Comparison of ENCODE assay signal across 8 cellular contexts in genomic region chr9:74952281-74953151, GRCh38. TPM values are rescaled to one million over a fixed set of nuclear protein-coding genes. Genes with fewer than 3 reads are reported as not detected.
A peak's percentile ranks its signal among the peaks of the same experiment; 100 is the strongest.
DNase-seq lines count a peak whose midpoint lies in the region; ATAC-seq and TF ChIP-seq lines count a peak whose summit lies in the region.

C9orf40 (minus strand) TSS chr9:74952912; CDS start chr9:74952611, 301 bp downstream.

- H3K4me1 Mint-ChIP-seq in activated CD8-positive, alpha-beta memory T cell treated with anti-CD3 and anti-CD28 coated beads, Interleukin-2, amount 10 ng/mL, durations not matched to agents 7 days and 5 days: peaks cover 45% of the 10 kb centered on the region
- H3K4me1 Mint-ChIP-seq in endodermal cell: peaks cover 15% of the 10 kb centered on the region

- H3K9me3 ChIP-seq in HUES6 (ENCODE audit: control insufficient read depth, insufficient read depth, low read depth, low read length) (no peaks in the 10 kb centered on the region), NT2/D1 (ENCODE audit: insufficient read depth, low read length) (no peaks in the 10 kb centered on the region), endodermal cell (ENCODE audit: control insufficient read depth, low read length) (no peaks in the 10 kb centered on the region)

- 2% methylated on average over 55 to 112 of the region's 112 CpGs for WGBS in endodermal cell (ENCODE audit: insufficient coverage in 1 of 2, insufficient read length in 1 of 2), 2 experiments

- H3K36me3 Mint-ChIP-seq in activated CD8-positive, alpha-beta memory T cell treated with anti-CD3 and anti-CD28 coated beads, Interleukin-2, amount 10 ng/mL, durations not matched to agents 7 days and 5 days: peaks cover 12% of the 10 kb centered on the region
- peaks cover 8% of the 10 kb centered on the region for H3K36me3 Mint-ChIP-seq in endodermal cell (ENCODE audit: low read depth)

- CTCF ChIA-PET in activated CD8-positive, alpha-beta memory T cell treated with anti-CD3 and anti-CD28 coated beads, Interleukin-2, amount 10 ng/mL, durations not matched to agents 7 days and 5 days (lab: Charles Lee): interaction anchor here (0.8 to 7.4 kb wide), 29 partner anchors 9 to 1819 kb away, joined by 3 to 51 read pairs (median 4); partner anchors contain the start of genes CARNMT1, NMRK1 and OSTF1

- H3K36me3 ChIP-seq in HUES6 (ENCODE audit: control insufficient read depth, insufficient read depth, low read length) (0 out of 2 replicates have a peak, but pooled peaks cover 3% of the 10 kb centered on the region), NT2/D1 (ENCODE audit: insufficient read depth, insufficient read length, low read length) (peaks cover 4% of the 10 kb centered on the region), endodermal cell (ENCODE audit: control insufficient read depth, insufficient read depth, low read length) (no peaks in the 10 kb centered on the region)

- no peaks in the 10 kb centered on the region for H3K27me3 Mint-ChIP-seq in activated CD8-positive, alpha-beta memory T cell treated with anti-CD3 and anti-CD28 coated beads, Interleukin-2, amount 10 ng/mL, durations not matched to agents 7 days and 5 days
- no peaks in the 10 kb centered on the region for H3K27me3 Mint-ChIP-seq in endodermal cell (ENCODE audit: insufficient read depth)

- peak within 1 kb of the TSS; percentile 85; the same call in 1 of the 2 replicates for H3K27ac ChIP-seq in HUES6 (ENCODE audit: low read depth, low read length)
- H3K27ac ChIP-seq in endodermal cell (ENCODE audit: low read depth, low read length): peak within 1 kb of the TSS; percentile 72

- peak within 1 kb of the TSS; percentile 98 for H3K4me3 Mint-ChIP-seq in activated CD8-positive, alpha-beta memory T cell treated with anti-CD3 and anti-CD28 coated beads, Interleukin-2, amount 10 ng/mL, durations not matched to agents 7 days and 5 days
- H3K4me3 Mint-ChIP-seq in endodermal cell: peak within 1 kb of the TSS; percentile 88

- H3K4me3 ChIP-seq in HUES6 (ENCODE audit: low read depth, low read length) (peak within 1 kb of the TSS; percentile 84), NT2/D1 (ENCODE audit: insufficient read length, low read depth) (peak within 1 kb of the TSS; percentile 93), endodermal cell (ENCODE audit: low read length) (peak within 1 kb of the TSS; percentile 94)

- no peaks in the 10 kb centered on the region for H3K27me3 ChIP-seq in HUES6 (ENCODE audit: control insufficient read depth, insufficient read depth, low read length)
- no peaks in the 10 kb centered on the region for H3K27me3 ChIP-seq in NT2/D1 (ENCODE audit: insufficient read depth, insufficient read length)
- no peaks in the 10 kb centered on the region for H3K27me3 ChIP-seq in endodermal cell (ENCODE audit: control insufficient read depth, insufficient read depth, low read length, poor library complexity, severe bottlenecking)

- H3K4me1 ChIP-seq in HUES6 (ENCODE audit: control insufficient read depth, insufficient read depth, low read length) (peaks cover 11% of the 10 kb centered on the region; the same call in 1 of the 2 replicates), NT2/D1 (ENCODE audit: insufficient read depth, insufficient read length) (no peaks in the 10 kb centered on the region), endodermal cell (ENCODE audit: control insufficient read depth, insufficient read depth, low read length) (no peaks in the 10 kb centered on the region)

- H3K27ac Mint-ChIP-seq in activated CD8-positive, alpha-beta memory T cell treated with anti-CD3 and anti-CD28 coated beads, Interleukin-2, amount 10 ng/mL, durations not matched to agents 7 days and 5 days: peak within 1 kb of the TSS; percentile 97
- peak within 1 kb of the TSS; percentile 96 for H3K27ac Mint-ChIP-seq in endodermal cell

- ATAC-seq in GM21447 (IDR thresholded peaks at IDR 0.05; ENCODE audit: unreplicated experiment): peak; percentile 91
- peak; percentile 93 for ATAC-seq in activated CD8-positive, alpha-beta memory T cell treated with anti-CD3 and anti-CD28 coated beads, Interleukin-2, amount 10 ng/mL, durations not matched to agents 7 days and 5 days

- no peaks in the 10 kb centered on the region for H3K9me3 Mint-ChIP-seq in activated CD8-positive, alpha-beta memory T cell treated with anti-CD3 and anti-CD28 coated beads, Interleukin-2, amount 10 ng/mL, durations not matched to agents 7 days and 5 days (ENCODE audit: low read depth)
- no peaks in the 10 kb centered on the region for H3K9me3 Mint-ChIP-seq in endodermal cell

- H3K9ac ChIP-seq in HUES6 (ENCODE audit: low read length) (peak within 1 kb of the TSS; percentile 92), NT2/D1 (ENCODE audit: insufficient read length, low read depth) (peak within 1 kb of the TSS; percentile 97), endodermal cell (ENCODE audit: extremely low read depth, low read length, poor library complexity, severe bottlenecking) (peak within 1 kb of the TSS; percentile 73)

- DNase-seq in DMS 273 (lab: John Stamatoyannopoulos, UW; ENCODE audit: unreplicated experiment) (peak; percentile 96), NT2/D1 (ENCODE audit: low read depth, low spot score) (peak; percentile 87), endodermal cell (peak; percentile 97), midbrain (lab: John Stamatoyannopoulos, UW) (peak; percentile 88)
- peak; percentile 94 for DNase-seq in activated CD8-positive, alpha-beta memory T cell treated with anti-CD3 and anti-CD28 coated beads, Interleukin-2, amount 10 ng/mL, durations not matched to agents 7 days and 5 days
- DNase-seq in stimulated activated CD8-positive, alpha-beta memory T cell treated with anti-CD3 and anti-CD28 coated beads, Interleukin-2, amount 100 ng/mL, for 1 hour (ENCODE audit: low read depth in 2 of 2): peak; percentile 79 to 83

- TF ChIP-seq CTCF in endodermal cell (conservative IDR thresholded peaks at IDR 0.05): peak; percentile 91

RNA-seq across cellular contexts. Expression of gene C9orf40, which starts in this region (rescaled TPM):
- total RNA-seq in activated CD8-positive, alpha-beta memory T cell treated with anti-CD3 and anti-CD28 coated beads, Interleukin-2, amount 10 ng/mL, durations not matched to agents 7 days and 5 days: 10 to 100 TPM; 19.0 to 25.5 TPM
- total RNA-seq in endodermal cell: 10 to 100 TPM; 17.6 to 25.2 TPM
- 13.7 TPM for polyA plus RNA-seq in endodermal cell (2013, experiment 1 of 2)
- 14.9 TPM for polyA plus RNA-seq in endodermal cell (2013, experiment 2 of 2)

Comparison
In these comparisons a context has a peak if more than half of its experiments do, and no peak if none do; other contexts are left out.
1. Peak in every context shown above with its lines: DNase-seq, ATAC-seq, H3K4me3 ChIP-seq and H3K27ac ChIP-seq.